ENCODE assay signal across 1 cellular context in genomic region chr2:159600752-159601151, GRCh38.
TF ChIP-seq lines count a peak whose summit lies in the region.

No MANE protein-coding gene starts in this region.

TF ChIP-seq in GM12878, 131 proteins besides CTCF, POLR2A, EP300 and RAD21 (continued from another document):
- TF ChIP-seq ZNF687 (IDR thresholded peaks at IDR 0.05) (no peak), RCOR1 (conservative IDR thresholded peaks at IDR 0.05; ENCODE audit: low read depth, low read length) (no peak), E2F4 (IDR thresholded peaks at IDR 0.05; ENCODE audit: low read depth, low read length) (no peak), MXI1 (IDR thresholded peaks at IDR 0.05; ENCODE audit: low read depth, low read length) (no peak), E4F1 (IDR thresholded peaks at IDR 0.05; ENCODE audit: borderline replicate concordance, partially characterized antibody) (no peak), MAX (IDR thresholded peaks at IDR 0.05; ENCODE audit: low read depth, low read length) (no peak), PAX8 (IDR thresholded peaks at IDR 0.05) (no peak), DPF2 (IDR thresholded peaks at IDR 0.05) (no peak), NFXL1 (IDR thresholded peaks at IDR 0.05; ENCODE audit: borderline replicate concordance) (no peak), SIX5 (IDR thresholded peaks at IDR 0.05; ENCODE audit: low read depth, low read length, severe bottlenecking) (no peak), CEBPB (IDR thresholded peaks at IDR 0.05; ENCODE audit: borderline replicate concordance in 1 of 2, low read depth in 2 of 2, low read length in 2 of 2) (no peak), STAT3 (IDR thresholded peaks at IDR 0.05; ENCODE audit: low read depth, low read length) (no peak), ZNF622 (IDR thresholded peaks at IDR 0.05) (no peak), TCF12 (IDR thresholded peaks at IDR 0.05; ENCODE audit: low read depth, low read length) (no peak), MLLT1 (IDR thresholded peaks at IDR 0.05) (no peak)
